ENCODE assay signal across 14 cellular contexts in genomic region chr18:3758531-3758930, GRCh38.
DNase-seq lines count a peak whose midpoint lies in the region; ATAC-seq and TF ChIP-seq lines count a peak whose summit lies in the region.
"Had no signal": no experiment of that assay in that cellular context is flagged by ENCODE, and none has a peak within 500 bp of the region (broad histone marks: within the 10 kb centered on the region; RNA-seq: fewer than 3 reads in every experiment).

No MANE protein-coding gene starts in this region.

- H3K9ac ChIP-seq in fibroblast of lung (ENCODE audit: insufficient read depth, low read length) = no peak overlapping the region

- H3K9me3 ChIP-seq in A673 (ENCODE audit: low read depth, low read length, poor library complexity, severe bottlenecking) (peaks cover 14% of the 10 kb centered on the region), fibroblast of lung (ENCODE audit: control insufficient read depth, insufficient read depth, low read depth, low read length) (no peaks in the 10 kb centered on the region)
- H3K9me3 ChIP-seq: testis had no signal

- POLR2A ChIA-PET in A673 (lab: Charles Lee; ENCODE audit: low non-redundant PET) (no interaction called here), HEK293T (lab: Yijun Ruan, JAX) (no interaction called here)

- no peak overlapping the region for H3K4me2 ChIP-seq in fibroblast of lung (ENCODE audit: extremely low read depth, insufficient read depth, low read length)

- no peak overlapping the region for H3K27ac ChIP-seq in A673 (ENCODE audit: low read depth, low read length, poor library complexity, severe bottlenecking)
- no peak overlapping the region for H3K27ac ChIP-seq in fibroblast of lung (ENCODE audit: insufficient read depth, low read length)
- H3K27ac ChIP-seq: testis had no signal

- TF ChIP-seq CTCF in A673 (conservative IDR thresholded peaks at IDR 0.05; ENCODE audit: low read depth, low read length) (no peak), HFF-Myc (IDR thresholded peaks at IDR 0.05; ENCODE audit: low read depth, low read length, missing control alignments) (no peak), fibroblast of lung (conservative IDR thresholded peaks at IDR 0.05 in 1 of 2, IDR thresholded peaks at IDR 0.05 in 1 of 2; ENCODE audit: low read depth in 1 of 2, low read length in 2 of 2) (no peak)

- no peak for ATAC-seq in GM19328 (IDR thresholded peaks at IDR 0.05; ENCODE audit: unreplicated experiment)

- intact Hi-C loops in A673 (cut with micrococcal nuclease; ENCODE audit: unreplicated experiment) = no loop called here

- DNase-seq in A673 (ENCODE audit: low spot score) = peak; percentile 73
- DNase-seq in HFF-Myc (ENCODE audit: extremely low read depth, low read depth) = peak; percentile 41
- DNase-seq in RPMI7951 (ENCODE audit: low read depth) = peak; percentile 91
- DNase-seq in fibroblast of lung (ENCODE audit: low read depth in 2 of 2) = peak; percentile 76 to 87
- DNase-seq in islet precursor cell = no peak
- DNase-seq in HEK293T (ENCODE audit: extremely low spot score) = no peak
- DNase-seq in NCI-H2029 treated with DMSO at 0.1 percent for 48 hours (lab: John Stamatoyannopoulos, UW) = no peak
- DNase-seq: activated effector memory CD4-positive, alpha-beta T cell treated with Interleukin-2 at 50 U/mL for 16 hours; effector CD8-positive, alpha-beta T cell; glutamatergic neuron; NCI-H146; SIG-M5; testis had no signal

- H2AFZ ChIP-seq in fibroblast of lung (ENCODE audit: low read length) = no peak overlapping the region

- H3K4me3 ChIP-seq in A673 (ENCODE audit: low read depth, low read length, poor library complexity, severe bottlenecking) (no peak overlapping the region), HFF-Myc (replicated peaks; ENCODE audit: low read depth, low read length) (no peak overlapping the region), fibroblast of lung (replicated peaks in 1 of 4; ENCODE audit: control extremely low read depth in 1 of 4, insufficient read depth in 1 of 4, low read depth in 3 of 4, low read length in 4 of 4) (no peak overlapping the region)
- H3K4me3 ChIP-seq: testis had no signal

- H3K36me3 ChIP-seq in A673 (ENCODE audit: insufficient read depth, low read length, poor library complexity, severe bottlenecking) = peaks cover 23% of the 10 kb centered on the region
- no peaks in the 10 kb centered on the region for H3K36me3 ChIP-seq in fibroblast of lung (ENCODE audit: control insufficient read depth, insufficient read depth, low read length)

- no TSS peak for BruUV-seq in A673 (replicated peaks; lab: Mats Ljungman, UMichigan)

- H3K4me1 ChIP-seq in A673 (ENCODE audit: insufficient read depth, low read length, poor library complexity, severe bottlenecking) = peaks cover 13% of the 10 kb centered on the region
- no peaks in the 10 kb centered on the region for H3K4me1 ChIP-seq in fibroblast of lung (ENCODE audit: control insufficient read depth, extremely low read depth, insufficient read depth, low read length)
- H3K4me1 ChIP-seq: testis had no signal

- no peaks in the 10 kb centered on the region for H4K20me1 ChIP-seq in fibroblast of lung (ENCODE audit: control insufficient read depth, extremely low read depth, insufficient read depth, low read length)

- no peaks in the 10 kb centered on the region for H3K79me2 ChIP-seq in fibroblast of lung (ENCODE audit: control insufficient read depth, insufficient read depth, low read length)

- CTCF ChIA-PET in A673 (lab: Charles Lee) (interaction anchor here (0.7 kb wide), 1 partner anchor 9 kb away, joined by 4 read pairs; no protein-coding TSS in a partner anchor), HEK293T (lab: Yijun Ruan, JAX) (no interaction called here)

- H3K27me3 ChIP-seq in A673 (replicated peaks; ENCODE audit: insufficient read depth, low read depth, low read length, poor library complexity) (no peaks in the 10 kb centered on the region), fibroblast of lung (ENCODE audit: control insufficient read depth, insufficient read depth, low read length) (no peaks in the 10 kb centered on the region)
- H3K27me3 ChIP-seq: testis had no signal

TF ChIP-seq in HEK293T, 16 proteins besides CTCF, POLR2A, EP300 and RAD21:
- TF ChIP-seq TARDBP (IDR thresholded peaks at IDR 0.05) = no peak
- no peak for TF ChIP-seq FOXM1 (IDR thresholded peaks at IDR 0.05; ENCODE audit: borderline replicate concordance)
- TF ChIP-seq, protein P1, sequence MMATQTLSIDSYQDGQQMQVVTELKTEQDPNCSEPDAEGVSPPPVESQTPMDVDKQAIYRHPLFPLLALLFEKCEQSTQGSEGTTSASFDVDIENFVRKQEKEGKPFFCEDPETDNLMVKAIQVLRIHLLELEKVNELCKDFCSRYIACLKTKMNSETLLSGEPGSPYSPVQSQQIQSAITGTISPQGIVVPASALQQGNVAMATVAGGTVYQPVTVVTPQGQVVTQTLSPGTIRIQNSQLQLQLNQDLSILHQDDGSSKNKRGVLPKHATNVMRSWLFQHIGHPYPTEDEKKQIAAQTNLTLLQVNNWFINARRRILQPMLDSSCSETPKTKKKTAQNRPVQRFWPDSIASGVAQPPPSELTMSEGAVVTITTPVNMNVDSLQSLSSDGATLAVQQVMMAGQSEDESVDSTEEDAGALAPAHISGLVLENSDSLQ (IDR thresholded peaks at IDR 0.05) = no peak
- no peak for TF ChIP-seq BHLHE40 (IDR thresholded peaks at IDR 0.05; ENCODE audit: borderline replicate concordance)
- no peak for TF ChIP-seq ZNF384 (IDR thresholded peaks at IDR 0.05)
- no peak for TF ChIP-seq ARNT (IDR thresholded peaks at IDR 0.05)
- no peak for TF ChIP-seq CTBP1 (IDR thresholded peaks at IDR 0.05; ENCODE audit: borderline replicate concordance)
- TF ChIP-seq FOXK2 (IDR thresholded peaks at IDR 0.05) = no peak
- no peak for TF ChIP-seq LEF1 (IDR thresholded peaks at IDR 0.05; ENCODE audit: borderline replicate concordance)

Comparison
In these comparisons a context has a peak if more than half of its experiments do, and no peak if none do; other contexts are left out.
1. DNase-seq: peak in A673 (single experiment), HFF-Myc (single experiment), RPMI7951 (single experiment) and fibroblast of lung (2 of 2); none in islet precursor cell (single experiment), HEK293T (single experiment) and NCI-H2029 treated with DMSO at 0.1 percent for 48 hours (single experiment).